Comparison of ENCODE assay signal across 11 cellular contexts in the genomic region with DNA sequence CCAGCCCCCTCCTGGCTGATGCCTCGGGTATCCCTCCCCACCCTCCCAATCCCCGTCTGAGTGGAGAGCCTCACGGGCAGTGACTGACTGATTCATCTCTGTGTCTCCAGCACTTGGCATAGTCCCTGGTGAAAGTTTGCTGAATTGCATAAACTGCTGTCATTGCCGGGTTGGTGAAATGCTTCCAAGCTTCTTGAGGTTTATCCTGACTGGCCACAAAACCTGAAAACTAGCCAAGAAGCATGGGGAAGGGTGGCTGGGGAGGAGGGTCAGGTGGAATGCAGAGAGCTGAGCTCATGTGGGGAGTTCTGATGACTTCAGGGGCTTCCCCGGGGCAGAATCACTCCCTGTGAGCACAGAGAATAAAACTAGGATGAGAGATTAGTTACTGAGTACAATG. TPM values are rescaled to one million over a fixed set of nuclear protein-coding genes. Genes with fewer than 3 reads are reported as not detected.
DNase-seq lines count a peak whose midpoint lies in the region; ATAC-seq, FAIRE-seq and TF ChIP-seq lines count a peak whose summit lies in the region.
"Had no signal": no experiment of that assay in that cellular context is flagged by ENCODE, and none has a peak within 500 bp of the region (broad histone marks: within the 10 kb centered on the region; RNA-seq: fewer than 3 reads in every experiment).

No MANE protein-coding gene starts in this region.

- DNase-seq in HTR-8/SVneo (ENCODE audit: insufficient read length, low spot score) (peak; percentile 54), bronchial epithelial cell (ENCODE audit: low read depth) (peak; percentile 94), left colon (no peak), thyroid gland (peak; percentile 72 to 75), posterior vena cava (ENCODE audit: low spot score) (no peak), NCI-H2171 treated with DMSO at 0.1 percent for 48 hours (lab: John Stamatoyannopoulos, UW) (no peak)
- no peak for DNase-seq in activated T-cell treated with anti-CD3 and anti-CD28 coated beads, Interleukin-2, amount 50 U/mL, for 4 hours

- no peak overlapping the region for H3K4me3 ChIP-seq in bronchial epithelial cell (ENCODE audit: low read depth, low read length)
- no peak overlapping the region for H3K4me3 ChIP-seq in thyroid gland (replicated peaks in 1 of 3)

- no peaks in the 10 kb centered on the region for H3K9me3 Mint-ChIP-seq in activated T-cell treated with anti-CD3 and anti-CD28 coated beads, Interleukin-2, amount 50 U/mL, for 4 hours
- H3K9me3 Mint-ChIP-seq: activated naive CD4-positive, alpha-beta T cell treated with anti-CD3 and anti-CD28 coated beads, Interleukin-2, amount 50 U/mL, for 24 hours; memory B cell; T-helper 1 cell treated with Interleukin-12 subunit alpha and Interleukin-12 subunit beta and Interleukin-4 antibody, amounts not matched to agents 30 μg/mL and 1 μg/mL, for 36 hours had no signal

- H3K27me3 Mint-ChIP-seq in activated T-cell treated with anti-CD3 and anti-CD28 coated beads, Interleukin-2, amount 50 U/mL, for 4 hours (ENCODE audit: low read depth) = peaks cover 9% of the 10 kb centered on the region

- peaks cover 1% of the 10 kb centered on the region for H3K4me1 Mint-ChIP-seq in activated T-cell treated with anti-CD3 and anti-CD28 coated beads, Interleukin-2, amount 50 U/mL, for 4 hours (ENCODE audit: low read depth)
- H3K4me1 Mint-ChIP-seq: activated naive CD4-positive, alpha-beta T cell treated with anti-CD3 and anti-CD28 coated beads, Interleukin-2, amount 50 U/mL, for 24 hours had no signal

- WGBS in thyroid gland, 2 donors = 7 to 18% methylated on average over 5 of the region's 5 CpGs

- no peaks in the 10 kb centered on the region for H3K36me3 ChIP-seq in bronchial epithelial cell (ENCODE audit: control insufficient read depth, insufficient read depth, low read length)
- no peaks in the 10 kb centered on the region for H3K36me3 ChIP-seq in thyroid gland

- FAIRE-seq in HTR-8/SVneo (lab: Jason Lieb, UNC) = no peak
- no peak for FAIRE-seq in bronchial epithelial cell (lab: Jason Lieb, UNC)

- TF ChIP-seq CTCF in bronchial epithelial cell (IDR thresholded peaks at IDR 0.05; ENCODE audit: insufficient read depth, low read length, severe bottlenecking) (no peak), thyroid gland (IDR thresholded peaks at IDR 0.05) (no peak)

- ATAC-seq in left colon (peak; percentile 12), GM21360 (IDR thresholded peaks at IDR 0.05; ENCODE audit: unreplicated experiment) (no peak)
- no peak for ATAC-seq in activated T-cell treated with anti-CD3 and anti-CD28 coated beads, Interleukin-2, amount 50 U/mL, for 4 hours

- no peaks in the 10 kb centered on the region for H3K36me3 Mint-ChIP-seq in activated T-cell treated with anti-CD3 and anti-CD28 coated beads, Interleukin-2, amount 50 U/mL, for 4 hours (ENCODE audit: insufficient read depth)
- H3K36me3 Mint-ChIP-seq: activated naive CD4-positive, alpha-beta T cell treated with anti-CD3 and anti-CD28 coated beads, Interleukin-2, amount 50 U/mL, for 24 hours; memory B cell had no signal

- no peak overlapping the region for H3K27ac ChIP-seq in thyroid gland

- H3K27me3 ChIP-seq in bronchial epithelial cell (ENCODE audit: control insufficient read depth, insufficient read depth, low read length) (no peaks in the 10 kb centered on the region), thyroid gland (no peaks in the 10 kb centered on the region)

- peaks cover 10 to 29% of the 10 kb centered on the region in 2 donors for H3K4me1 ChIP-seq in thyroid gland

- H3K9me3 ChIP-seq in thyroid gland = no peaks in the 10 kb centered on the region

- TF ChIP-seq POLR2A in thyroid gland (IDR thresholded peaks at IDR 0.05) = no peak

- intact Hi-C loops in left colon (cut with DNase I, micrococcal nuclease) = loop anchor here in 1 of 2 donors (10.0 kb wide), 1 partner anchor 58 kb away; no protein-coding TSS in a partner anchor
- intact Hi-C loops in thyroid gland (cut with DNase I) = no loop called here
- intact Hi-C loops in posterior vena cava (cut with DNase I) = no loop called here

- no peak overlapping the region for H3K4me3 Mint-ChIP-seq in activated T-cell treated with anti-CD3 and anti-CD28 coated beads, Interleukin-2, amount 50 U/mL, for 4 hours
- H3K4me3 Mint-ChIP-seq: activated naive CD4-positive, alpha-beta T cell treated with anti-CD3 and anti-CD28 coated beads, Interleukin-2, amount 50 U/mL, for 24 hours; memory B cell; T-helper 1 cell treated with Interleukin-12 subunit alpha and Interleukin-12 subunit beta and Interleukin-4 antibody, amounts not matched to agents 30 μg/mL and 1 μg/mL, for 36 hours had no signal

RNA-seq across cellular contexts. Expression of a gene that starts 56.9 kb away (rescaled TPM):
- total RNA-seq in bronchial epithelial cell (0.13 TPM in 1 of 2 replicates, not detected in the other), left colon (1 to 10 TPM; 2.0 to 5.6 TPM), thyroid gland (10 to 100 TPM in 2 of 4 donors, 1 to 10 TPM in 2; 5.5 to 18.4 (median 7.9) TPM), posterior vena cava (10 to 100 TPM in 1 of 2 donors, 1 to 10 TPM in 1; 3.8 to 11.0 TPM)
- total RNA-seq in activated T-cell treated with anti-CD3 and anti-CD28 coated beads, Interleukin-2, amount 50 U/mL, for 4 hours = not detected

Comparison
In these comparisons a context has a peak if more than half of its experiments do, and no peak if none do; other contexts are left out.
1. DNase-seq: peak in HTR-8/SVneo (single experiment), bronchial epithelial cell (single experiment) and thyroid gland (2 of 2); none in left colon (0 of 2), posterior vena cava (single experiment), activated T-cell treated with anti-CD3 and anti-CD28 coated beads, Interleukin-2, amount 50 U/mL, for 4 hours (single experiment) and NCI-H2171 treated with DMSO at 0.1 percent for 48 hours (single experiment).